7 cellular contexts compared by ENCODE assay signal in the genomic region with DNA sequence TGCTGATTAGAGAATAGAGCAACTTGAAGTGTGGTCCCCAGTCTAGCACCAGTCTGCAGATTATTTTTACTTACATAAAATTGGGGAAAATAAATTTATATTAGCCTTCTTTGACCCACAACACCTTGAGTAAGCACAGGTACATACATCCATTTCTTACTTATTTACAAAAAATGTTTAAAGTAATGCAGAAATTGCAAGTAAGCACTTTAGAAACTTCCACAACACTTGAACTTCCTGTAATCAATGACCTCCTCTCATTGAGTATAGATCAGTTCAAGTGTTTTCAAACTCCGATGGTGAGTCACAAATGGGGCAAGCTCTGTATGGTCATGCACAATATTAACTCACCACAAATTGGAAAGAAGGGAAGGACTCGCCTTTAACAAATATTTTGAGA.
"Had no signal": no experiment of that assay in that cellular context is flagged by ENCODE, and none has a peak within 500 bp of the region (broad histone marks: within the 10 kb centered on the region; RNA-seq: fewer than 3 reads in every experiment).

No MANE protein-coding gene starts in this region.

- H3K4me1 ChIP-seq: HAP-1 had no signal

- ATAC-seq: HCT116 had no signal

- H3K9me3 ChIP-seq: HAP-1 had no signal

- H3K4me3 ChIP-seq: GM23248, HAP-1 had no signal

- H3K27ac ChIP-seq: GM23248 had no signal

- DNase-seq: GM23248, GOT3, H7, HFFc6 had no signal

- FAIRE-seq: HTR-8/SVneo had no signal

- H3K9ac ChIP-seq: GM23248 had no signal

- H3K36me3 ChIP-seq: HAP-1 had no signal

- H2AFZ ChIP-seq: GM23248 had no signal
